In genomic region chr11:44910591-44910990, GRCh38 we compare ENCODE assay signal across 12 cellular contexts. TPM values are rescaled to one million over a fixed set of nuclear protein-coding genes. Genes with fewer than 3 reads are reported as not detected.
A peak's percentile ranks its signal among the peaks of the same experiment; 100 is the strongest.
DNase-seq lines count a peak whose midpoint lies in the region; ATAC-seq and TF ChIP-seq lines count a peak whose summit lies in the region.
"Had no signal": no experiment of that assay in that cellular context is flagged by ENCODE, and none has a peak within 500 bp of the region (broad histone marks: within the 10 kb centered on the region; RNA-seq: fewer than 3 reads in every experiment).

No MANE protein-coding gene starts in this region.

- TF ChIP-seq EP300 in esophagus muscularis mucosa (IDR thresholded peaks at IDR 0.05), result no peak

- 86% methylated on average over 9 of the region's 9 CpGs for WGBS in esophagus muscularis mucosa

- TF ChIP-seq POLR2A in esophagus muscularis mucosa (IDR thresholded peaks at IDR 0.05; ENCODE audit: low read depth), result no peak

- ATAC-seq in Right ventricle myocardium inferior (no peak), T-helper 17 cell (no peak)

- peaks cover 58% of the 10 kb centered on the region for H3K4me1 ChIP-seq in left ventricle myocardium inferior
- peaks cover 16 to 38% (median 28%) of the 10 kb centered on the region in 4 donors for H3K4me1 ChIP-seq in esophagus muscularis mucosa
- peaks cover 12% of the 10 kb centered on the region for H3K4me1 ChIP-seq in stomach smooth muscle (ENCODE audit: control insufficient read depth, insufficient read depth, low read length)
- H3K4me1 ChIP-seq: SJSA1 had no signal

- TF ChIP-seq CTCF in left ventricle myocardium inferior (IDR thresholded peaks at IDR 0.05; ENCODE audit: borderline replicate concordance), result no peak
- TF ChIP-seq CTCF in esophagus muscularis mucosa (IDR thresholded peaks at IDR 0.05), result no peak

- POLR2A ChIA-PET in activated CD4-positive, alpha-beta memory T cell treated with anti-CD3 and anti-CD28 coated beads, Interleukin-2, amount 10 ng/mL, durations not matched to agents 7 days and 5 days (lab: Charles Lee), result interaction anchor here (1.1 to 1.6 kb wide), 2 partner anchors 13 to 48 kb away, joined by 3 read pairs; no protein-coding TSS in a partner anchor

- H3K36me3 ChIP-seq in left ventricle myocardium inferior, result peaks cover 18% of the 10 kb centered on the region
- peaks cover 0 to 34% (median 22%) of the 10 kb centered on the region in 4 donors for H3K36me3 ChIP-seq in esophagus muscularis mucosa
- peaks cover 12 to 13% of the 10 kb centered on the region in 2 donors for H3K36me3 ChIP-seq in stomach smooth muscle (ENCODE audit: control insufficient read depth in 2 of 2, insufficient read depth in 2 of 2, low read length in 2 of 2)
- H3K36me3 ChIP-seq: SJSA1 had no signal

- H3K27ac ChIP-seq in left ventricle myocardium inferior (replicated peaks) (peak overlapping the region; percentile 58), esophagus muscularis mucosa (replicated peaks in 1 of 4) (peak overlapping the region; percentile 13 to 40 (median 30)), stomach smooth muscle (ENCODE audit: low read length) (peak overlapping the region; percentile 24)
- H3K27ac ChIP-seq: HL-60, SJSA1 had no signal

- intact Hi-C loops in left ventricle myocardium inferior (cut with micrococcal nuclease), result loop anchor here (5.0 to 10.0 kb wide), 2 partner anchors 288 to 356 kb away; no protein-coding TSS in a partner anchor
- intact Hi-C loops in Right ventricle myocardium inferior (cut with DNase I), result loop anchor here (5.0 kb wide), 1 partner anchor 353 kb away; no protein-coding TSS in a partner anchor
- intact Hi-C loops in esophagus muscularis mucosa (cut with DNase I), result loop anchor here (2.0 to 5.0 kb wide), 3 partner anchors 183 to 353 kb away; partner anchors contain the start of gene TSPAN18

- peaks cover 4% of the 10 kb centered on the region for H3K36me3 Mint-ChIP-seq in T-helper 17 cell (ENCODE audit: low read depth)
- no peaks in the 10 kb centered on the region for H3K36me3 Mint-ChIP-seq in activated CD4-positive, alpha-beta memory T cell treated with anti-CD3 and anti-CD28 coated beads, Interleukin-2, amount 10 ng/mL, durations not matched to agents 7 days and 5 days (ENCODE audit: low read depth)
- H3K36me3 Mint-ChIP-seq: CD14-positive monocyte had no signal

- H3K27me3 ChIP-seq in left ventricle myocardium inferior (ENCODE audit: low read depth) (no peaks in the 10 kb centered on the region), esophagus muscularis mucosa (no peaks in the 10 kb centered on the region), stomach smooth muscle (ENCODE audit: control insufficient read depth in 1 of 2, insufficient read depth in 2 of 2, low read length in 2 of 2) (no peaks in the 10 kb centered on the region)

- CTCF ChIA-PET in activated CD4-positive, alpha-beta memory T cell treated with anti-CD3 and anti-CD28 coated beads, Interleukin-2, amount 10 ng/mL, durations not matched to agents 7 days and 5 days (lab: Charles Lee), result interaction anchor here (0.7 to 2.2 kb wide), 28 partner anchors 9 to 354 kb away, joined by 3 to 17 read pairs (median 5); no protein-coding TSS in a partner anchor

- no peaks in the 10 kb centered on the region for H3K27me3 Mint-ChIP-seq in T-helper 17 cell
- no peaks in the 10 kb centered on the region for H3K27me3 Mint-ChIP-seq in activated CD4-positive, alpha-beta memory T cell treated with anti-CD3 and anti-CD28 coated beads, Interleukin-2, amount 10 ng/mL, durations not matched to agents 7 days and 5 days

- peak overlapping the region in 1 of 2 donors; percentile 51 for H3K9ac ChIP-seq in stomach smooth muscle (ENCODE audit: low read length in 2 of 2)

- peak overlapping the region; percentile 39 for H3K27ac Mint-ChIP-seq in T-helper 17 cell
- no peak overlapping the region for H3K27ac Mint-ChIP-seq in activated CD4-positive, alpha-beta memory T cell treated with anti-CD3 and anti-CD28 coated beads, Interleukin-2, amount 10 ng/mL, durations not matched to agents 7 days and 5 days
- H3K27ac Mint-ChIP-seq: CD14-positive monocyte had no signal

- no peaks in the 10 kb centered on the region for H3K9me3 ChIP-seq in left ventricle myocardium inferior (replicated peaks)
- no peaks in the 10 kb centered on the region for H3K9me3 ChIP-seq in T-helper 17 cell (ENCODE audit: control insufficient read depth, low read length, poor library complexity, severe bottlenecking)
- H3K9me3 ChIP-seq in esophagus muscularis mucosa, result no peaks in the 10 kb centered on the region
- H3K9me3 ChIP-seq in stomach smooth muscle (ENCODE audit: control insufficient read depth in 2 of 2, low read length in 2 of 2), result no peaks in the 10 kb centered on the region
- H3K9me3 ChIP-seq: SJSA1 had no signal

- peaks cover 19% of the 10 kb centered on the region for H3K4me1 Mint-ChIP-seq in T-helper 17 cell
- H3K4me1 Mint-ChIP-seq in activated CD4-positive, alpha-beta memory T cell treated with anti-CD3 and anti-CD28 coated beads, Interleukin-2, amount 10 ng/mL, durations not matched to agents 7 days and 5 days, result peaks cover 4% of the 10 kb centered on the region

- no peaks in the 10 kb centered on the region for H3K9me3 Mint-ChIP-seq in activated CD4-positive, alpha-beta memory T cell treated with anti-CD3 and anti-CD28 coated beads, Interleukin-2, amount 10 ng/mL, durations not matched to agents 7 days and 5 days

- no peak overlapping the region for H3K4me3 Mint-ChIP-seq in T-helper 17 cell
- no peak overlapping the region for H3K4me3 Mint-ChIP-seq in activated CD4-positive, alpha-beta memory T cell treated with anti-CD3 and anti-CD28 coated beads, Interleukin-2, amount 10 ng/mL, durations not matched to agents 7 days and 5 days

- DNase-seq in left ventricle myocardium inferior, result no peak
- no peak for DNase-seq in Right ventricle myocardium inferior (ENCODE audit: missing footprints)
- DNase-seq in T-helper 17 cell, result no peak
- DNase-seq in esophagus muscularis mucosa (ENCODE audit: extremely low spot score), result no peak
- DNase-seq in EL, result no peak
- no peak for DNase-seq in HUDEP-2 (lab: John Stamatoyannopoulos, UW; ENCODE audit: unreplicated experiment in 76 of 76)
- no peak for DNase-seq in activated CD4-positive, alpha-beta memory T cell treated with anti-CD3 and anti-CD28 coated beads, Interleukin-2, amount 10 ng/mL, durations not matched to agents 7 days and 5 days
- DNase-seq: GF-D8 had no signal

- H3K4me3 ChIP-seq in left ventricle myocardium inferior (no peak overlapping the region), esophagus muscularis mucosa (no peak overlapping the region), stomach smooth muscle (ENCODE audit: low read length in 2 of 2) (no peak overlapping the region)
- H3K4me3 ChIP-seq: SJSA1 had no signal

RNA-seq across cellular contexts. Expression of gene TP53I11, which starts 40.1 kb away (rescaled TPM):
- 39.4 TPM for total RNA-seq in left ventricle myocardium inferior
- 59.1 TPM for total RNA-seq in Right ventricle myocardium inferior
- 1 to 10 TPM; 1.8 to 3.9 TPM for total RNA-seq in T-helper 17 cell
- 10 to 100 TPM; 51.1 to 76.1 (median 59.2) TPM for total RNA-seq in esophagus muscularis mucosa
- total RNA-seq in activated CD4-positive, alpha-beta memory T cell treated with anti-CD3 and anti-CD28 coated beads, Interleukin-2, amount 10 ng/mL, durations not matched to agents 7 days and 5 days, result under 1 TPM; 0.73 to 0.81 TPM
